In genomic region chrX:10636851-10637250, GRCh38 we compare ENCODE assay signal across 1 cellular context.
TF ChIP-seq lines count a peak whose summit lies in the region.

No MANE protein-coding gene starts in this region.

TF ChIP-seq in H1, 55 proteins besides CTCF, POLR2A, EP300 and RAD21:
- TF ChIP-seq BRCA1 (IDR thresholded peaks at IDR 0.05; ENCODE audit: low read depth, low read length): no peak
- no peak for TF ChIP-seq NRF1 (IDR thresholded peaks at IDR 0.05; ENCODE audit: low read depth, low read length)
- no peak for TF ChIP-seq YY1 (IDR thresholded peaks at IDR 0.05; ENCODE audit: low read depth, low read length)
- TF ChIP-seq GTF2F1 (IDR thresholded peaks at IDR 0.05; ENCODE audit: borderline replicate concordance, low read depth, low read length): no peak
- TF ChIP-seq, protein P1, sequence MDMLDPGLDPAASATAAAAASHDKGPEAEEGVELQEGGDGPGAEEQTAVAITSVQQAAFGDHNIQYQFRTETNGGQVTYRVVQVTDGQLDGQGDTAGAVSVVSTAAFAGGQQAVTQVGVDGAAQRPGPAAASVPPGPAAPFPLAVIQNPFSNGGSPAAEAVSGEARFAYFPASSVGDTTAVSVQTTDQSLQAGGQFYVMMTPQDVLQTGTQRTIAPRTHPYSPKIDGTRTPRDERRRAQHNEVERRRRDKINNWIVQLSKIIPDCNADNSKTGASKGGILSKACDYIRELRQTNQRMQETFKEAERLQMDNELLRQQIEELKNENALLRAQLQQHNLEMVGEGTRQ (IDR thresholded peaks at IDR 0.05; ENCODE audit: low read length): no peak
- no peak for TF ChIP-seq TBP (IDR thresholded peaks at IDR 0.05; ENCODE audit: low read depth, low read length)
- TF ChIP-seq SP1 (IDR thresholded peaks at IDR 0.05; ENCODE audit: low read depth, low read length): no peak
- no peak for TF ChIP-seq SAP30 (IDR thresholded peaks at IDR 0.05; ENCODE audit: insufficient read depth, insufficient replicate concordance, low read length)
- TF ChIP-seq KDM4A (IDR thresholded peaks at IDR 0.05; ENCODE audit: low read depth, low read length, severe bottlenecking): no peak
- TF ChIP-seq SUZ12 (IDR thresholded peaks at IDR 0.05; ENCODE audit: low read length): no peak
- no peak for TF ChIP-seq PHF8 (conservative IDR thresholded peaks at IDR 0.05; ENCODE audit: low read depth, low read length)
- TF ChIP-seq CBX8 (IDR thresholded peaks at IDR 0.05; ENCODE audit: borderline replicate concordance, low read depth, low read length): no peak
- no peak for TF ChIP-seq TEAD4 (IDR thresholded peaks at IDR 0.05; ENCODE audit: low read depth, low read length)
- no peak for TF ChIP-seq TAF7 (optimal IDR thresholded peaks at IDR 0.05; ENCODE audit: borderline replicate concordance, low read depth, low read length)
- TF ChIP-seq RFX5 (IDR thresholded peaks at IDR 0.05; ENCODE audit: borderline replicate concordance, low read depth, low read length): no peak
- no peak for TF ChIP-seq BCL11A (IDR thresholded peaks at IDR 0.05; ENCODE audit: low read depth in 2 of 2, low read length in 2 of 2)
- TF ChIP-seq SIN3A (conservative IDR thresholded peaks at IDR 0.05 in 1 of 2, IDR thresholded peaks at IDR 0.05 in 1 of 2; ENCODE audit: low read depth in 1 of 2, low read length in 2 of 2): no peak
- no peak for TF ChIP-seq NANOG (IDR thresholded peaks at IDR 0.05; ENCODE audit: insufficient read depth, low read depth, low read length, poor library complexity, severe bottlenecking)
